ENCODE assay signal across 8 cellular contexts in genomic region chr13:75258159-75258782, GRCh38.
DNase-seq lines count a peak whose midpoint lies in the region; ATAC-seq and TF ChIP-seq lines count a peak whose summit lies in the region.

No MANE protein-coding gene starts in this region.

- H3K27ac ChIP-seq in heart right ventricle (no peak overlapping the region), right atrium auricular region (no peak overlapping the region), IMR-90 (ENCODE audit: insufficient read depth, low read length) (no peak overlapping the region), SK-N-MC (no peak overlapping the region), testis (no peak overlapping the region)

- H3K79me1 ChIP-seq in IMR-90 (ENCODE audit: low read depth in 1 of 2, low read length in 2 of 2), result no peaks in the 10 kb centered on the region

- no peak overlapping the region for H4K5ac ChIP-seq in IMR-90 (ENCODE audit: low read depth, low read length)

- in situ Hi-C loops in IMR-90 (cut with MboI; ENCODE audit: low sequenced_read_pairs), result no loop called here

- TF ChIP-seq POLR2A in IMR-90 (IDR thresholded peaks at IDR 0.05; ENCODE audit: low read depth, low read length) (no peak), testis (IDR thresholded peaks at IDR 0.05) (no peak)

- no peak overlapping the region for H2AK9ac ChIP-seq in IMR-90 (replicated peaks; ENCODE audit: low read depth, low read length, poor library complexity)

- no peak overlapping the region for H3K14ac ChIP-seq in IMR-90 (replicated peaks; ENCODE audit: low read depth, low read length)

- peak; percentile 25 to 81 (median 67) for TF ChIP-seq CTCF in heart right ventricle (IDR thresholded peaks at IDR 0.05)
- TF ChIP-seq CTCF in right atrium auricular region (IDR thresholded peaks at IDR 0.05), result peak in 1 of 2 donors; percentile 76
- TF ChIP-seq CTCF in IMR-90 (conservative IDR thresholded peaks at IDR 0.05; ENCODE audit: low read depth, low read length), result peak; percentile 81
- peak; percentile 27 to 57 (median 44) for TF ChIP-seq CTCF in testis (IDR thresholded peaks at IDR 0.05)

- H3K9ac ChIP-seq in IMR-90 (ENCODE audit: low read depth, low read length) (no peak overlapping the region), SK-N-MC (ENCODE audit: insufficient read length) (no peak overlapping the region)

- intact Hi-C loops in heart right ventricle (cut with DNase I) (loop anchor here in 1 of 10 donors (5.0 kb wide), 1 partner anchor 1506 kb away; no protein-coding TSS in a partner anchor), IMR-90 (cut with micrococcal nuclease) (loop anchor here (5.0 to 10.0 kb wide), 3 partner anchors 1126 to 1536 kb away; partner anchors contain the start of gene KLF12), testis (cut with DNase I; ENCODE audit: low total_unique reads) (no loop called here), head of caudate nucleus (cut with DNase I) (no loop called here)

- H4K20me1 ChIP-seq in IMR-90 (ENCODE audit: insufficient read depth, low read length), result no peaks in the 10 kb centered on the region

- H2BK20ac ChIP-seq in IMR-90 (ENCODE audit: low read depth, low read length), result no peak overlapping the region

- no TSS peak for BruUV-seq in IMR-90 (replicated peaks; lab: Mats Ljungman, UMichigan)

- H3K9me3 ChIP-seq in heart right ventricle, result no peaks in the 10 kb centered on the region
- no peaks in the 10 kb centered on the region for H3K9me3 ChIP-seq in right atrium auricular region
- no peaks in the 10 kb centered on the region for H3K9me3 ChIP-seq in IMR-90 (ENCODE audit: control insufficient read depth, insufficient read depth, low read length)
- no peaks in the 10 kb centered on the region for H3K9me3 ChIP-seq in SK-N-MC (ENCODE audit: low read depth, low read length)
- H3K9me3 ChIP-seq in testis, result no peaks in the 10 kb centered on the region

- H3K4me3 ChIP-seq in heart right ventricle (no peak overlapping the region), right atrium auricular region (no peak overlapping the region), IMR-90 (ENCODE audit: insufficient read depth, low read depth, low read length) (no peak overlapping the region), SK-N-MC (no peak overlapping the region), testis (no peak overlapping the region)

- H4K91ac ChIP-seq in IMR-90 (ENCODE audit: insufficient read depth, low read depth, low read length), result no peak overlapping the region

- no peak overlapping the region for H3K18ac ChIP-seq in IMR-90 (ENCODE audit: low read depth, low read length)

- H2AFZ ChIP-seq in IMR-90 (replicated peaks; ENCODE audit: low read length, poor library complexity), result no peak overlapping the region

- H2BK120ac ChIP-seq in IMR-90 (ENCODE audit: low read depth, low read length), result no peak overlapping the region

- ATAC-seq in heart right ventricle (peak in 2 of 8 donors; percentile 50 to 56), IMR-90 (ENCODE audit: low read depth) (peak; percentile 76)

- no peak overlapping the region for H4K8ac ChIP-seq in IMR-90 (ENCODE audit: low read depth in 2 of 2, low read length in 2 of 2)

- dilution Hi-C loops in IMR-90 (cut with HindIII; ENCODE audit: low sequenced_read_pairs, unreplicated experiment), result no loop called here

- H3K9me1 ChIP-seq in IMR-90 (ENCODE audit: insufficient read depth, low read length), result no peaks in the 10 kb centered on the region

- H3K23ac ChIP-seq in IMR-90 (ENCODE audit: low read depth, low read length), result no peak overlapping the region

- H2BK5ac ChIP-seq in IMR-90 (ENCODE audit: low read depth, low read length, poor library complexity, severe bottlenecking), result no peak overlapping the region

- H3K36me3 ChIP-seq in heart right ventricle (no peaks in the 10 kb centered on the region), right atrium auricular region (no peaks in the 10 kb centered on the region), IMR-90 (ENCODE audit: control insufficient read depth, insufficient read depth, low read length) (no peaks in the 10 kb centered on the region), SK-N-MC (ENCODE audit: insufficient read depth, low read length) (no peaks in the 10 kb centered on the region), testis (ENCODE audit: low read depth, missing control alignments) (no peaks in the 10 kb centered on the region)

- no peak overlapping the region for H2BK15ac ChIP-seq in IMR-90 (ENCODE audit: low read depth, low read length)

- CTCF ChIA-PET in IMR-90 (lab: Yijun Ruan, JAX), result interaction anchor here (0.7 kb wide), 1 partner anchor 26 kb away, joined by 3 read pairs; no protein-coding TSS in a partner anchor

- H3K27me3 ChIP-seq in heart right ventricle (no peaks in the 10 kb centered on the region), right atrium auricular region (no peaks in the 10 kb centered on the region), IMR-90 (ENCODE audit: control insufficient read depth, insufficient read depth, low read length) (peaks cover 10% of the 10 kb centered on the region; the same call in 1 of the 2 replicates), testis (no peaks in the 10 kb centered on the region)

- H3K4ac ChIP-seq in IMR-90 (ENCODE audit: low read depth, low read length), result no peak overlapping the region

- H2AK5ac ChIP-seq in IMR-90 (ENCODE audit: low read depth, low read length), result no peak overlapping the region

- POLR2A ChIA-PET in IMR-90 (lab: Charles Lee; ENCODE audit: unreplicated experiment), result no interaction called here

- H3K4me2 ChIP-seq in IMR-90 (ENCODE audit: low read depth, low read length), result no peak overlapping the region

- no peak overlapping the region for H3K56ac ChIP-seq in IMR-90 (ENCODE audit: extremely low read depth, insufficient read depth, low read length)

- TF ChIP-seq RAD21 in IMR-90 (IDR thresholded peaks at IDR 0.05; ENCODE audit: low read length), result peak; percentile 81

- 75 to 81% methylated on average over 3 of the region's 3 CpGs for WGBS in heart right ventricle, 2 donors
- WGBS in IMR-90 (ENCODE audit: extremely low coverage in 2 of 2, insufficient read length in 1 of 2), 2 experiments, result no CpG with 5 or more reads among the region's 3 CpGs
- WGBS in testis, 2 donors, result 71 to 83% methylated on average over 3 of the region's 3 CpGs

- no peak for DNase-seq in heart right ventricle
- DNase-seq in right atrium auricular region (ENCODE audit: low spot score), result no peak
- DNase-seq in IMR-90, result peak; percentile 55
- DNase-seq in SK-N-MC (ENCODE audit: low read depth, low spot score), result peak; percentile 61
- peak; percentile 11 for DNase-seq in globus pallidus (ENCODE audit: low spot score)
- DNase-seq in testis, result no peak
- DNase-seq in activated naive CD4-positive, alpha-beta T cell treated with Interleukin-2 at 50 U/mL for 16 hours, result no peak
- no peak for DNase-seq in head of caudate nucleus

- no peaks in the 10 kb centered on the region for H3K4me1 ChIP-seq in heart right ventricle
- H3K4me1 ChIP-seq in right atrium auricular region, result no peaks in the 10 kb centered on the region
- H3K4me1 ChIP-seq in IMR-90 (ENCODE audit: control insufficient read depth, insufficient read depth, low read length), result no peaks in the 10 kb centered on the region
- no peaks in the 10 kb centered on the region for H3K4me1 ChIP-seq in testis

TF ChIP-seq in IMR-90, 13 proteins besides CTCF, POLR2A, EP300 and RAD21:
- TF ChIP-seq MAZ (IDR thresholded peaks at IDR 0.05; ENCODE audit: borderline replicate concordance, low read depth, low read length) (no peak), RCOR1 (IDR thresholded peaks at IDR 0.05; ENCODE audit: insufficient replicate concordance, low read length) (no peak), CHD1 (IDR thresholded peaks at IDR 0.05; ENCODE audit: low read depth, low read length) (no peak), SMC3 (IDR thresholded peaks at IDR 0.05; ENCODE audit: low read depth, low read length) (peak; percentile 65; the same call in 1 of the 2 replicates), MXI1 (IDR thresholded peaks at IDR 0.05; ENCODE audit: borderline replicate concordance, low read depth, low read length) (no peak), ELK1 (IDR thresholded peaks at IDR 0.05; ENCODE audit: borderline replicate concordance, low read depth, low read length) (no peak)
TF ChIP-seq in IMR-90: peak in this region for 1.

Comparison
In these comparisons a context has a peak if more than half of its experiments do, and no peak if none do; other contexts are left out.
1. DNase-seq: peak in IMR-90 (single experiment), SK-N-MC (single experiment) and globus pallidus (single experiment); none in heart right ventricle (0 of 2), right atrium auricular region (single experiment), testis (single experiment), activated naive CD4-positive, alpha-beta T cell treated with Interleukin-2 at 50 U/mL for 16 hours (single experiment) and head of caudate nucleus (0 of 42).